5 cellular contexts compared by ENCODE assay signal in the genomic region with DNA sequence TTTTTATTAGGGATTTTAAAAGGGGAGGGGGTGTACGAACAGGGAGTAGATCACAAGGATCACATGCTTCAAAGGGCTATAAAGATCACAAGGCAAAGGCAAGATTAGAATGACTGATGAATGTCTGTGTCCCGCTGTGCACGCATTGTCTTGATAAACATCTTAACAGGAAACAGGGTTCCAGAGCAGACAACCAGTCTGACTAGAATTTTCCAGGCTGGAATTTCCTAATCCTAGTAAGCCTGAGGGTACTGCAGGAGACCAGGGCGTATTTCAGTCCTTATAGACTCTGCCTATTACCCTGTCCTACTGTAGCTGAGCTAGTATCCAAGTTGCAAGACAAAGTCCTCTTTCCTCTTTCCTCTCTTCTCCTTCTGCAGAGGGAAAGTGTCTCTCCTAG.
DNase-seq lines count a peak whose midpoint lies in the region; ATAC-seq and TF ChIP-seq lines count a peak whose summit lies in the region.
"Not testable (repeated sequence)": the region's sequence is repeated elsewhere in the genome, so short reads cannot be mapped to it uniquely, and the experiment has no call there.

No MANE protein-coding gene starts in this region.

- in situ Hi-C loops in IMR-90 (cut with MboI; ENCODE audit: low sequenced_read_pairs): not testable (repeated sequence)

- H3K9me3 ChIP-seq in IMR-90 (ENCODE audit: control insufficient read depth, insufficient read depth, low read length); SK-N-MC (ENCODE audit: low read depth, low read length); trophoblast cell (ENCODE audit: insufficient read depth, low read depth, low read length): not testable (repeated sequence)

- POLR2A ChIA-PET in IMR-90 (lab: Charles Lee; ENCODE audit: unreplicated experiment): not testable (repeated sequence)

- H4K12ac ChIP-seq in trophoblast cell (ENCODE audit: low read depth, low read length): not testable (repeated sequence)

- H3K4me3 ChIP-seq in IMR-90 (ENCODE audit: insufficient read depth, low read depth, low read length); SK-N-MC; trophoblast cell (ENCODE audit: low read depth, low read length): not testable (repeated sequence)

- not testable (repeated sequence) for H3K79me1 ChIP-seq in IMR-90 (ENCODE audit: low read depth in 1 of 2, low read length in 2 of 2); trophoblast cell (ENCODE audit: low read length)

- not testable (repeated sequence) for H3K4ac ChIP-seq in IMR-90 (ENCODE audit: low read depth, low read length); trophoblast cell (ENCODE audit: low read depth, low read length)

- H3K27me3 ChIP-seq in IMR-90 (ENCODE audit: control insufficient read depth, insufficient read depth, low read length); trophoblast cell (ENCODE audit: insufficient read depth, low read length): not testable (repeated sequence)

- not testable (repeated sequence) for H2BK12ac ChIP-seq in trophoblast cell (ENCODE audit: low read length)

- not testable (repeated sequence) for H3K9ac ChIP-seq in IMR-90 (ENCODE audit: low read depth, low read length); SK-N-MC (ENCODE audit: insufficient read length); trophoblast cell (ENCODE audit: low read length)

- TF ChIP-seq CTCF in IMR-90 (conservative IDR thresholded peaks at IDR 0.05; ENCODE audit: low read depth, low read length): not testable (repeated sequence)

- H2BK15ac ChIP-seq in IMR-90 (ENCODE audit: low read depth, low read length): not testable (repeated sequence)

- dilution Hi-C loops in IMR-90 (cut with HindIII; ENCODE audit: low sequenced_read_pairs, unreplicated experiment): not testable (repeated sequence)

- H2BK20ac ChIP-seq in IMR-90 (ENCODE audit: low read depth, low read length): 0 out of 2 replicates have a peak overlapping the region, but pooled peaks have one; percentile 12

- not testable (repeated sequence) for H4K20me1 ChIP-seq in IMR-90 (ENCODE audit: insufficient read depth, low read length)

- H3K27ac ChIP-seq in IMR-90 (ENCODE audit: insufficient read depth, low read length); SK-N-MC: not testable (repeated sequence)
- peak overlapping the region; percentile 45 for H3K27ac ChIP-seq in trophoblast cell (ENCODE audit: low read depth, low read length)

- H2AFZ ChIP-seq in IMR-90 (replicated peaks; ENCODE audit: low read length, poor library complexity); trophoblast cell (ENCODE audit: insufficient read depth, low read length, poor library complexity): not testable (repeated sequence)

- H2BK120ac ChIP-seq in IMR-90 (ENCODE audit: low read depth, low read length); trophoblast cell (ENCODE audit: insufficient read depth, low read length, poor library complexity): not testable (repeated sequence)

- ATAC-seq in IMR-90 (ENCODE audit: low read depth): not testable (repeated sequence)

- not testable (repeated sequence) for H2AK9ac ChIP-seq in IMR-90 (replicated peaks; ENCODE audit: low read depth, low read length, poor library complexity)

- peak; percentile 53 for DNase-seq in ELF-1 (ENCODE audit: low read depth, low spot score)
- not testable (repeated sequence) for DNase-seq in IMR-90
- peak; percentile 35 for DNase-seq in SK-N-MC (ENCODE audit: low read depth, low spot score)
- peak; percentile 48 for DNase-seq in islet precursor cell
- peak; percentile 30 to 57 for DNase-seq in trophoblast cell

- not testable (repeated sequence) for TF ChIP-seq RAD21 in IMR-90 (IDR thresholded peaks at IDR 0.05; ENCODE audit: low read length)

- not testable (repeated sequence) for BruUV-seq in IMR-90 (replicated peaks; lab: Mats Ljungman, UMichigan)

- not testable (repeated sequence) for TF ChIP-seq POLR2A in IMR-90 (IDR thresholded peaks at IDR 0.05; ENCODE audit: low read depth, low read length)

- not testable (repeated sequence) for H2BK5ac ChIP-seq in IMR-90 (ENCODE audit: low read depth, low read length, poor library complexity, severe bottlenecking); trophoblast cell (ENCODE audit: low read depth, low read length, poor library complexity)

- CTCF ChIA-PET in IMR-90 (lab: Yijun Ruan, JAX): not testable (repeated sequence)

- not testable (repeated sequence) for H3K9me1 ChIP-seq in IMR-90 (ENCODE audit: insufficient read depth, low read length)

- not testable (repeated sequence) for H3K4me2 ChIP-seq in IMR-90 (ENCODE audit: low read depth, low read length); trophoblast cell (ENCODE audit: low read length)

- not testable (repeated sequence) for H3K4me1 ChIP-seq in IMR-90 (ENCODE audit: control insufficient read depth, insufficient read depth, low read length); trophoblast cell (ENCODE audit: control insufficient read depth in 1 of 2, insufficient read depth in 2 of 2, low read length in 2 of 2)

- not testable (repeated sequence) for H3K79me2 ChIP-seq in trophoblast cell (ENCODE audit: control insufficient read depth, insufficient read depth, low read length, poor library complexity)

- H3K23ac ChIP-seq in IMR-90 (ENCODE audit: low read depth, low read length); trophoblast cell (ENCODE audit: low read length): not testable (repeated sequence)

- not testable (repeated sequence) for H3K56ac ChIP-seq in IMR-90 (ENCODE audit: extremely low read depth, insufficient read depth, low read length)

- H4K91ac ChIP-seq in IMR-90 (ENCODE audit: insufficient read depth, low read depth, low read length): not testable (repeated sequence)
- H4K91ac ChIP-seq in trophoblast cell (ENCODE audit: low read depth, low read length): peak overlapping the region; percentile 5

- 48% methylated on average over 2 of the region's 4 CpGs; no CpG with 5 or more reads in 1 of the 2 experiments for WGBS in IMR-90 (ENCODE audit: extremely low coverage in 2 of 2, insufficient read length in 1 of 2), 2 experiments
- no CpG with 5 or more reads among the region's 4 CpGs for WGBS in trophoblast cell (ENCODE audit: extremely low coverage, insufficient coverage, insufficient read length)

- not testable (repeated sequence) for H2AK5ac ChIP-seq in IMR-90 (ENCODE audit: low read depth, low read length); trophoblast cell (ENCODE audit: low read length)

- not testable (repeated sequence) for H4K8ac ChIP-seq in IMR-90 (ENCODE audit: low read depth in 2 of 2, low read length in 2 of 2); trophoblast cell (ENCODE audit: low read depth, low read length)

- intact Hi-C loops in IMR-90 (cut with micrococcal nuclease): not testable (repeated sequence)

- H3K18ac ChIP-seq in IMR-90 (ENCODE audit: low read depth, low read length); trophoblast cell (ENCODE audit: low read length): not testable (repeated sequence)

- H4K5ac ChIP-seq in IMR-90 (ENCODE audit: low read depth, low read length): not testable (repeated sequence)

- H3K14ac ChIP-seq in IMR-90 (replicated peaks; ENCODE audit: low read depth, low read length); trophoblast cell (ENCODE audit: low read length): not testable (repeated sequence)

- H3K36me3 ChIP-seq in IMR-90 (ENCODE audit: control insufficient read depth, insufficient read depth, low read length); SK-N-MC (ENCODE audit: insufficient read depth, low read length); trophoblast cell (ENCODE audit: control insufficient read depth in 1 of 2, insufficient read depth in 2 of 2, low read length in 2 of 2): not testable (repeated sequence)
